Comparison of ENCODE assay signal across 1 cellular context in the genomic region with DNA sequence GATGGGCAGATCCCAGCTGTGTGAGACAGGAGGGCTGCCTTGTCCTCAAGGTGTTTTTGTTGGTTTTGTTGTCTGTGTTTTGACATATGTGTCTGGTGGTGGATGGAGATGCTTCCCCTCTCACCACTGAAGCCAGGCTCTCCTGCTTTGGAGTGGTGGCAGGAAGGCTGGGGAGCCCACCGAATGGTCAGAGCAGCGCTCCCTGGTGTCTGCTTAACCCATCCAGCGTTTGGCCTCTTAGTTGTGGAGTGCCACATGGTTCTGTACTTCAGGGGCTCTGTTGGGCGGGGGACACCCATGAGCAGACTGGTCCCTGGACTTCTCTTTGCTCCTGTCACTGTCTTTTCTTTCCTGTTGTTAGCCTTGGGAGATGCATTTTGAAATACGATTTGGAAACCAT.
TF ChIP-seq lines count a peak whose summit lies in the region.

No MANE protein-coding gene starts in this region.

TF ChIP-seq in H1, 55 proteins besides CTCF, POLR2A, EP300 and RAD21 (continued from another document):
- TF ChIP-seq, protein P1, sequence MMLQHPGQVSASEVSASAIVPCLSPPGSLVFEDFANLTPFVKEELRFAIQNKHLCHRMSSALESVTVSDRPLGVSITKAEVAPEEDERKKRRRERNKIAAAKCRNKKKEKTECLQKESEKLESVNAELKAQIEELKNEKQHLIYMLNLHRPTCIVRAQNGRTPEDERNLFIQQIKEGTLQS (IDR thresholded peaks at IDR 0.05; ENCODE audit: insufficient read depth, low read depth, low read length): no peak
- TF ChIP-seq KDM1A (IDR thresholded peaks at IDR 0.05; ENCODE audit: borderline replicate concordance, low read length) (no peak), RBBP5 (IDR thresholded peaks at IDR 0.05; ENCODE audit: borderline replicate concordance, low read depth, low read length) (no peak), SP2 (IDR thresholded peaks at IDR 0.05; ENCODE audit: low read length) (no peak), TAF1 (IDR thresholded peaks at IDR 0.05; ENCODE audit: low read depth, low read length) (no peak), GABPA (IDR thresholded peaks at IDR 0.05; ENCODE audit: borderline replicate concordance, insufficient read depth, low read length) (no peak)
TF ChIP-seq in H1: peak in this region for 0.
